8 cellular contexts compared by ENCODE assay signal in genomic region chr4:189792819-189793618, GRCh38.
A peak's percentile ranks its signal among the peaks of the same experiment; 100 is the strongest.
DNase-seq lines count a peak whose midpoint lies in the region; ATAC-seq and TF ChIP-seq lines count a peak whose summit lies in the region.

No MANE protein-coding gene starts in this region.

- in situ Hi-C loops in brain microvascular endothelial cell (cut with HindIII; ENCODE audit: low pct_ligation_motif_present, low sequenced_read_pairs): no loop called here

- intact Hi-C loops in Right ventricle myocardium inferior (cut with DNase I) (loop anchor here (2.0 kb wide), 1 partner anchor 356 kb away; no protein-coding TSS in a partner anchor), cardiac septum (cut with DNase I) (loop anchor here (5.0 kb wide), 1 partner anchor 356 kb away; no protein-coding TSS in a partner anchor)

- H3K4me3 ChIP-seq in brain microvascular endothelial cell (ENCODE audit: low read depth, low read length): no peak overlapping the region

- H3K9me3 Mint-ChIP-seq in T-helper 2 cell treated with Interferon-gamma antibody and Interleukin-4, amounts not matched to agents 5 μg/mL and 100 μg/mL, for 36 hours: no peaks in the 10 kb centered on the region

- peaks cover 5% of the 10 kb centered on the region for H3K4me1 Mint-ChIP-seq in T-helper 2 cell treated with Interferon-gamma antibody and Interleukin-4, amounts not matched to agents 5 μg/mL and 100 μg/mL, for 36 hours (ENCODE audit: low read depth)

- peak; percentile 75 for DNase-seq in Right ventricle myocardium inferior (ENCODE audit: missing footprints)
- no peak for DNase-seq in cardiac septum (ENCODE audit: low spot score)
- DNase-seq in NCI-H1105 (lab: John Stamatoyannopoulos, UW): peak; percentile 19
- DNase-seq in T-helper 2 cell treated with Interferon-gamma antibody and Interleukin-4, amounts not matched to agents 5 μg/mL and 100 μg/mL, for 36 hours (ENCODE audit: low spot score): peak; percentile 49
- DNase-seq in brain microvascular endothelial cell: peak; percentile 67
- peak; percentile 80 for DNase-seq in iPS-NIHi11 (ENCODE audit: low spot score)
- DNase-seq in stimulated activated CD4-positive, alpha-beta T cell treated with anti-CD3 and anti-CD28 coated beads, Interleukin-12 subunit alpha, Interleukin-12 subunit beta, amount 100 ng/mL, for 48 hours (ENCODE audit: low read depth in 2 of 3, low spot score in 1 of 3): peak; percentile 44 to 63 (median 59)

- no peak overlapping the region for H3K27ac ChIP-seq in brain microvascular endothelial cell

- no peaks in the 10 kb centered on the region for H3K36me3 Mint-ChIP-seq in T-helper 2 cell treated with Interferon-gamma antibody and Interleukin-4, amounts not matched to agents 5 μg/mL and 100 μg/mL, for 36 hours (ENCODE audit: low read depth)

- no peak overlapping the region for H3K27ac Mint-ChIP-seq in T-helper 2 cell treated with Interferon-gamma antibody and Interleukin-4, amounts not matched to agents 5 μg/mL and 100 μg/mL, for 36 hours

- H3K4me3 Mint-ChIP-seq in T-helper 2 cell treated with Interferon-gamma antibody and Interleukin-4, amounts not matched to agents 5 μg/mL and 100 μg/mL, for 36 hours: no peak overlapping the region

- peak; percentile 86 for TF ChIP-seq CTCF in brain microvascular endothelial cell (IDR thresholded peaks at IDR 0.05; ENCODE audit: low read depth, low read length, missing control alignments)

- no peaks in the 10 kb centered on the region for H3K27me3 ChIP-seq in brain microvascular endothelial cell (replicated peaks)

- peaks cover 2% of the 10 kb centered on the region for H3K27me3 Mint-ChIP-seq in T-helper 2 cell treated with Interferon-gamma antibody and Interleukin-4, amounts not matched to agents 5 μg/mL and 100 μg/mL, for 36 hours (ENCODE audit: low read depth)

- no peaks in the 10 kb centered on the region for H3K36me3 ChIP-seq in brain microvascular endothelial cell (replicated peaks)

- ATAC-seq in Right ventricle myocardium inferior (peak; percentile 91), HG02763 (IDR thresholded peaks at IDR 0.05; ENCODE audit: unreplicated experiment) (peak; percentile 91)
